Comparison of ENCODE assay signal across 37 cellular contexts in the genomic region with DNA sequence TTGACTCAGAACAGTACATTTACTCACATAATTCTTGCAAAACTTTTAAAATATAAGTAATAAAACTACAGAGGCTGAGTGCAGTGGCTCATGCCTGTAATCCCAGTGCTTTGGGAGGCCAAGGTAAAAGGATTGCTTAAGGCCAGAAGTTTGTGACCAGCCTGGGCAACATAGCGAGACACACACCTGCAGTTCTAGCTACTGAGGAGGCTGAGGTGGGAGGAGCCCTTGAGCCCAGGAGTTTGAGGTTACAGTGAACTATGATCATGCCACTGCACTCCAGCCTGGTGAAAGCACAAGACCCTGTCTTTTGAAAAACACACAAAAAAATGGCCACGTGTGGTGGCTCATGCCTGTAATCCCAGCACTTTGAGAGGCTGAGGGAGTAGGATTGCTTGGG.
"Had no signal": no experiment of that assay in that cellular context is flagged by ENCODE, and none has a peak within 500 bp of the region (broad histone marks: within the 10 kb centered on the region; RNA-seq: fewer than 3 reads in every experiment).

No MANE protein-coding gene starts in this region.

- H3K36me3 Mint-ChIP-seq: activated CD4-positive, alpha-beta memory T cell treated with anti-CD3 and anti-CD28 coated beads for 36 hours; activated CD8-positive, alpha-beta memory T cell treated with anti-CD3 and anti-CD28 coated beads, Interleukin-2, amount 10 ng/mL, durations not matched to agents 7 days and 5 days; activated naive CD4-positive, alpha-beta T cell treated with anti-CD3 and anti-CD28 coated beads, Interleukin-2, amount 10 ng/mL, durations not matched to agents 7 days and 5 days; activated naive CD4-positive, alpha-beta T cell treated with anti-CD3 and anti-CD28 coated beads, Interleukin-2, amount 50 U/mL, for 72 hours; activated naive CD8-positive, alpha-beta T cell treated with anti-CD3 and anti-CD28 coated beads, Interleukin-2, amount 10 ng/mL, durations not matched to agents 7 days and 5 days had no signal

- FAIRE-seq: astrocyte, bronchial epithelial cell, frontal cortex had no signal

- H3K9me3 Mint-ChIP-seq: activated CD4-positive, alpha-beta memory T cell treated with anti-CD3 and anti-CD28 coated beads for 36 hours; activated naive CD4-positive, alpha-beta T cell treated with anti-CD3 and anti-CD28 coated beads, Interleukin-2, amount 10 ng/mL, durations not matched to agents 7 days and 5 days; activated naive CD4-positive, alpha-beta T cell treated with anti-CD3 and anti-CD28 coated beads, Interleukin-2, amount 50 U/mL, for 72 hours; activated naive CD8-positive, alpha-beta T cell treated with anti-CD3 and anti-CD28 coated beads, Interleukin-2, amount 10 ng/mL, durations not matched to agents 7 days and 5 days; activated T-helper 1 cell treated with anti-CD3 and anti-CD28 coated beads, Interleukin-12 subunit alpha, Interleukin-12 subunit beta, Interleukin-2, Interleukin-4 antibody, amounts not matched to agents 30 ng/mL and 10 ng/mL and 1 ng/mL, durations not matched to agents 14 hours and 24 hours and 36 hours; activated T-helper 2 cell treated with anti-CD3 and anti-CD28 coated beads, Interferon-gamma antibody, Interleukin-2, Interleukin-4, amounts not matched to agents 10 μg/mL and 5 μg/mL and 100 μg/mL, durations not matched to agents 14 hours and 24 hours and 36 hours; central memory CD8-positive, alpha-beta T cell; dendritic cell treated with granulocyte-macrophage colony-stimulating factor and Interleukin-4, amounts not matched to agents 40 ng/mL and 50 ng/mL, for 4 days; endodermal cell; T-helper 2 cell treated with Interferon-gamma antibody and Interleukin-4, amounts not matched to agents 5 μg/mL and 100 μg/mL, for 36 hours had no signal

- H3K36me3 ChIP-seq: brain microvascular endothelial cell, WERI-Rb-1 had no signal

- H3K4me3 Mint-ChIP-seq: activated CD4-positive, alpha-beta memory T cell treated with anti-CD3 and anti-CD28 coated beads for 36 hours; activated CD8-positive, alpha-beta memory T cell treated with anti-CD3 and anti-CD28 coated beads, Interleukin-2, amount 10 ng/mL, durations not matched to agents 7 days and 5 days; activated CD8-positive, alpha-beta T cell treated with anti-CD3 and anti-CD28 coated beads, Interleukin-2, amount 10 ng/mL, durations not matched to agents 7 days and 5 days; activated naive CD4-positive, alpha-beta T cell treated with anti-CD3 and anti-CD28 coated beads, Interleukin-2, amount 10 ng/mL, durations not matched to agents 7 days and 5 days; activated naive CD8-positive, alpha-beta T cell treated with anti-CD3 and anti-CD28 coated beads, Interleukin-2, amount 10 ng/mL, durations not matched to agents 7 days and 5 days; activated T-helper 1 cell treated with anti-CD3 and anti-CD28 coated beads, Interleukin-12 subunit alpha, Interleukin-12 subunit beta, Interleukin-2, Interleukin-4 antibody, amounts not matched to agents 30 ng/mL and 10 ng/mL and 1 ng/mL, durations not matched to agents 14 hours and 24 hours and 36 hours; central memory CD8-positive, alpha-beta T cell; dendritic cell treated with granulocyte-macrophage colony-stimulating factor and Interleukin-4, amounts not matched to agents 40 ng/mL and 50 ng/mL, for 4 days; endodermal cell; T-helper 17 cell; T-helper 2 cell treated with Interferon-gamma antibody and Interleukin-4, amounts not matched to agents 5 μg/mL and 100 μg/mL, for 36 hours had no signal

- H3K27ac ChIP-seq: brain microvascular endothelial cell, coronary artery, dorsolateral prefrontal cortex, WERI-Rb-1 had no signal

- H3K27me3 ChIP-seq: brain microvascular endothelial cell, dorsolateral prefrontal cortex had no signal

- ATAC-seq: activated CD8-positive, alpha-beta memory T cell treated with anti-CD3 and anti-CD28 coated beads, Interleukin-2, amount 10 ng/mL, durations not matched to agents 7 days and 5 days; activated CD8-positive, alpha-beta T cell treated with anti-CD3 and anti-CD28 coated beads, Interleukin-2, amount 10 ng/mL, durations not matched to agents 7 days and 5 days; activated naive CD4-positive, alpha-beta T cell treated with anti-CD3 and anti-CD28 coated beads, Interleukin-2, amount 50 U/mL, for 72 hours; esophagus mucosa; T-helper 17 cell had no signal

- H3K27ac Mint-ChIP-seq: activated CD4-positive, alpha-beta memory T cell treated with anti-CD3 and anti-CD28 coated beads for 36 hours; activated CD8-positive, alpha-beta memory T cell treated with anti-CD3 and anti-CD28 coated beads, Interleukin-2, amount 10 ng/mL, durations not matched to agents 7 days and 5 days; activated CD8-positive, alpha-beta T cell treated with anti-CD3 and anti-CD28 coated beads, Interleukin-2, amount 10 ng/mL, durations not matched to agents 7 days and 5 days; activated naive CD4-positive, alpha-beta T cell treated with anti-CD3 and anti-CD28 coated beads, Interleukin-2, amount 10 ng/mL, durations not matched to agents 7 days and 5 days; activated naive CD4-positive, alpha-beta T cell treated with anti-CD3 and anti-CD28 coated beads, Interleukin-2, amount 50 U/mL, for 72 hours; activated naive CD8-positive, alpha-beta T cell treated with anti-CD3 and anti-CD28 coated beads, Interleukin-2, amount 10 ng/mL, durations not matched to agents 7 days and 5 days; activated T-helper 1 cell treated with anti-CD3 and anti-CD28 coated beads, Interleukin-12 subunit alpha, Interleukin-12 subunit beta, Interleukin-2, Interleukin-4 antibody, amounts not matched to agents 30 ng/mL and 10 ng/mL and 1 ng/mL, durations not matched to agents 14 hours and 24 hours and 36 hours; activated T-helper 2 cell treated with anti-CD3 and anti-CD28 coated beads, Interferon-gamma antibody, Interleukin-2, Interleukin-4, amounts not matched to agents 10 μg/mL and 5 μg/mL and 100 μg/mL, durations not matched to agents 14 hours and 24 hours and 36 hours; dendritic cell treated with granulocyte-macrophage colony-stimulating factor and Interleukin-4, amounts not matched to agents 40 ng/mL and 50 ng/mL, for 4 days; endodermal cell; T-helper 17 cell; T-helper 2 cell treated with Interferon-gamma antibody and Interleukin-4, amounts not matched to agents 5 μg/mL and 100 μg/mL, for 36 hours had no signal

- H3K4me1 Mint-ChIP-seq: activated CD8-positive, alpha-beta memory T cell treated with anti-CD3 and anti-CD28 coated beads, Interleukin-2, amount 10 ng/mL, durations not matched to agents 7 days and 5 days; activated naive CD4-positive, alpha-beta T cell treated with anti-CD3 and anti-CD28 coated beads, Interleukin-2, amount 10 ng/mL, durations not matched to agents 7 days and 5 days; activated naive CD8-positive, alpha-beta T cell treated with anti-CD3 and anti-CD28 coated beads, Interleukin-2, amount 10 ng/mL, durations not matched to agents 7 days and 5 days; central memory CD8-positive, alpha-beta T cell; T-helper 17 cell had no signal

- H3K4me3 ChIP-seq: coronary artery, dorsolateral prefrontal cortex had no signal

- H3K27me3 Mint-ChIP-seq: activated CD4-positive, alpha-beta memory T cell treated with anti-CD3 and anti-CD28 coated beads for 36 hours; activated CD8-positive, alpha-beta memory T cell treated with anti-CD3 and anti-CD28 coated beads, Interleukin-2, amount 10 ng/mL, durations not matched to agents 7 days and 5 days; central memory CD8-positive, alpha-beta T cell; T-helper 17 cell had no signal

- DNase-seq: activated CD4-positive, alpha-beta memory T cell treated with anti-CD3 and anti-CD28 coated beads for 36 hours; activated CD4-positive, alpha-beta T cell treated with anti-CD3 and anti-CD28 coated beads for 1 hour; activated CD4-positive, alpha-beta T cell treated with anti-CD3 and anti-CD28 coated beads for 4 hours; activated CD4-positive, alpha-beta T cell treated with anti-CD3 and anti-CD28 coated beads, Interleukin-2, amount 50 U/mL, for 1 hour; activated CD4-positive, CD25-positive, alpha-beta regulatory T cell; activated CD8-positive, alpha-beta memory T cell treated with anti-CD3 and anti-CD28 coated beads, Interleukin-2, amount 10 ng/mL, durations not matched to agents 7 days and 5 days; activated CD8-positive, alpha-beta memory T cell treated with anti-CD3 and anti-CD28 coated beads, Interleukin-2, amount 50 U/mL, for 4 hours; activated CD8-positive, alpha-beta T cell treated with anti-CD3 and anti-CD28 coated beads, Interleukin-2, amount 10 ng/mL, durations not matched to agents 7 days and 5 days; activated gamma-delta T cell; activated naive CD4-positive, alpha-beta T cell; activated naive CD4-positive, alpha-beta T cell treated with anti-CD3 and anti-CD28 coated beads, Interleukin-2, amount 10 ng/mL, durations not matched to agents 7 days and 5 days; activated naive CD8-positive, alpha-beta T cell treated with anti-CD3 and anti-CD28 coated beads, Interleukin-2, amount 10 ng/mL, durations not matched to agents 7 days and 5 days; activated T-cell treated with anti-CD3 and anti-CD28 coated beads, Interleukin-2, amount 50 U/mL, for 1 hour; activated T-cell treated with anti-CD3 and anti-CD28 coated beads, Interleukin-2, amount 50 U/mL, for 48 hours; amniotic stem cell; anterior cingulate cortex; brain microvascular endothelial cell; dorsolateral prefrontal cortex; effector memory CD4-positive, alpha-beta T cell; endodermal cell; foreskin fibroblast; head of caudate nucleus; T-helper 1 cell; T-helper 17 cell; T1000; WERI-Rb-1 had no signal
